27 cellular contexts compared by ENCODE assay signal in genomic region chr2:238738917-238739316, GRCh38.
"Had no signal": no experiment of that assay in that cellular context is flagged by ENCODE, and none has a peak within 500 bp of the region (broad histone marks: within the 10 kb centered on the region; RNA-seq: fewer than 3 reads in every experiment).

No MANE protein-coding gene starts in this region.

- H3K36me3 ChIP-seq: colonic mucosa, esophagus squamous epithelium, gastrocnemius medialis, gastroesophageal sphincter, heart left ventricle, heart right ventricle had no signal

- H3K4me3 ChIP-seq: colonic mucosa, coronary artery, dorsolateral prefrontal cortex, esophagus squamous epithelium, gastrocnemius medialis, gastroesophageal sphincter, heart left ventricle, heart right ventricle had no signal

- FAIRE-seq: colon, endometrium, endothelial cell of umbilical vein, frontal cortex had no signal

- H3K27me3 ChIP-seq: colonic mucosa, foreskin keratinocyte, gastroesophageal sphincter had no signal

- H3K4me1 ChIP-seq: colonic mucosa, esophagus squamous epithelium, foreskin keratinocyte, gastrocnemius medialis, gastroesophageal sphincter, heart left ventricle, heart right ventricle had no signal

- ATAC-seq: effector memory CD8-positive, alpha-beta T cell; esophagus mucosa; foreskin keratinocyte; gastrocnemius medialis; gastroesophageal sphincter; heart left ventricle; heart right ventricle had no signal

- H3K9me3 ChIP-seq: colonic mucosa, esophagus squamous epithelium, gastrocnemius medialis had no signal

- DNase-seq: colonic mucosa; cortex of kidney; dermis blood vessel endothelial cell; dorsolateral prefrontal cortex; effector CD4-positive, alpha-beta T cell; effector CD8-positive, alpha-beta T cell; effector memory CD4-positive, alpha-beta T cell; effector memory CD8-positive, alpha-beta T cell; erythroblast; esophagus squamous epithelium; foreskin fibroblast; foreskin keratinocyte; foreskin melanocyte; gastrocnemius medialis; glutamatergic neuron; heart left ventricle; heart right ventricle had no signal

- H3K27ac ChIP-seq: colonic mucosa, coronary artery, dorsolateral prefrontal cortex, epithelial cell of prostate, esophagus squamous epithelium, foreskin keratinocyte, gastrocnemius medialis, gastroesophageal sphincter, heart left ventricle, heart right ventricle had no signal

- H3K4me3 Mint-ChIP-seq: dendritic cell treated with granulocyte-macrophage colony-stimulating factor and Interleukin-4, amounts not matched to agents 40 ng/mL and 50 ng/mL, for 4 days; effector memory CD8-positive, alpha-beta T cell; endodermal cell had no signal

- H3K27ac Mint-ChIP-seq: dendritic cell treated with granulocyte-macrophage colony-stimulating factor and Interleukin-4, amounts not matched to agents 40 ng/mL and 50 ng/mL, for 4 days; effector memory CD8-positive, alpha-beta T cell; endodermal cell had no signal

- H3K9me3 Mint-ChIP-seq: effector memory CD8-positive, alpha-beta T cell had no signal
